1 cellular context compared by ENCODE assay signal in the genomic region with DNA sequence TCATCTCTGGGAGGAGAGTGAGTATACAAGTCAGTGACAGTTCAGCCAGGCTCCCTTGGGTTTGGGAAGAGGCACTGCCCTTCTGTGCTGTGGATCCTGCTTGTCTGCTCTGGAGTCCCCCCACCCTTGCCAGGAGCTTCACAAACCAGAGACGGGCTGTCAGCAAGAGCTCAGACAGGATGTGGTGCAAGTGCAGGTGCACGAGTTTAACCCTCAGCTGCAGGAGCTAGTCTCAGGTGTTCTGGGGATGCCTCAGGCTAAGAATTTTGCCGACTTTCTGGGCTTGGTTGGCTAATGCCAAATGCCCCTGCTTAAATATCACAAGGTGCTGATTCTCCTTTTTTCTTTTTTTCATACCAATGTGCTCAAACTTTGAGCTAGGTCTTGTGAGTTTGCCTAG.
TF ChIP-seq lines count a peak whose summit lies in the region.

No MANE protein-coding gene starts in this region.

TF ChIP-seq in H1, 55 proteins besides CTCF, POLR2A, EP300 and RAD21:
- no peak for TF ChIP-seq SUZ12 (IDR thresholded peaks at IDR 0.05; ENCODE audit: low read length)
- TF ChIP-seq MAFK (IDR thresholded peaks at IDR 0.05; ENCODE audit: low read depth, low read length): no peak
- TF ChIP-seq, protein P1, sequence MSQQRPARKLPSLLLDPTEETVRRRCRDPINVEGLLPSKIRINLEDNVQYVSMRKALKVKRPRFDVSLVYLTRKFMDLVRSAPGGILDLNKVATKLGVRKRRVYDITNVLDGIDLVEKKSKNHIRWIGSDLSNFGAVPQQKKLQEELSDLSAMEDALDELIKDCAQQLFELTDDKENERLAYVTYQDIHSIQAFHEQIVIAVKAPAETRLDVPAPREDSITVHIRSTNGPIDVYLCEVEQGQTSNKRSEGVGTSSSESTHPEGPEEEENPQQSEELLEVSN (IDR thresholded peaks at IDR 0.05): no peak
- TF ChIP-seq SIRT6 (IDR thresholded peaks at IDR 0.05; ENCODE audit: low read length): no peak
- TF ChIP-seq RNF2 (IDR thresholded peaks at IDR 0.05; ENCODE audit: borderline replicate concordance, low read depth, low read length, missing control alignments, poor library complexity, severe bottlenecking): no peak
- no peak for TF ChIP-seq ZNF274 (IDR thresholded peaks at IDR 0.05; ENCODE audit: borderline replicate concordance, extremely low read depth, low read length)
- TF ChIP-seq SP4 (IDR thresholded peaks at IDR 0.05; ENCODE audit: low read length): no peak
- TF ChIP-seq, protein P2, sequence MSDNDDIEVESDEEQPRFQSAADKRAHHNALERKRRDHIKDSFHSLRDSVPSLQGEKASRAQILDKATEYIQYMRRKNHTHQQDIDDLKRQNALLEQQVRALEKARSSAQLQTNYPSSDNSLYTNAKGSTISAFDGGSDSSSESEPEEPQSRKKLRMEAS (IDR thresholded peaks at IDR 0.05): no peak
TF ChIP-seq in H1: peak in this region for 0.
